Comparison of ENCODE assay signal across 11 cellular contexts in the genomic region with DNA sequence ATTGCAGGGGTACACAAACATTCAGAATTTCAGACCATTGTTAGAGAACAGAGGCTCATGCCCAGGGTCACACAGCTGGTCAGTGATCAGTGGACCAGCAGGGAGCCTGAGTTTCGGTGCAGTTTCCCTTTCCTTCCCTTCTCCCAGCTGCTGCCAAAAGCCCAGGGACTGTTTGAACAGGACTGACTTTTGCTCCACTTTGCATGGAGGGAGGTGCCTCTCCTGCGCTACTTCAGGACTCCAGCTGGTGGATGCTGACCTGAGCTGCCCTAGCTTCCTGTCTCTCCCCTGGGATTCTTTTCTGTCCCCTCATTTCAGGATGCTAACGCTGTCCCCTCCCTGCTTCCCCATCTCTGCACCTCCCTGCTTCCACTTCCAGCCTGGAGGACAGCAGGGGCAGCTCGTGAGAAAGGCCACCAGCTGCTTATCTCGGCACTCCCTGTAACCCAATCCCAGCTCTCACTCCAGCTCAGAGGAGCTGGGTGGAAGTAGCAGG. TPM values are rescaled to one million over a fixed set of nuclear protein-coding genes. Genes with fewer than 3 reads are reported as not detected.
DNase-seq lines count a peak whose midpoint lies in the region; ATAC-seq, FAIRE-seq and TF ChIP-seq lines count a peak whose summit lies in the region.
"Had no signal": no experiment of that assay in that cellular context is flagged by ENCODE, and none has a peak within 500 bp of the region (broad histone marks: within the 10 kb centered on the region; RNA-seq: fewer than 3 reads in every experiment).

No MANE protein-coding gene starts in this region.

- no peaks in the 10 kb centered on the region for H3K36me3 Mint-ChIP-seq in activated CD4-positive, alpha-beta T cell treated with anti-CD3 and anti-CD28 coated beads, Interleukin-2, amount 10 ng/mL, durations not matched to agents 24 days and 14 days (ENCODE audit: low read depth)
- H3K36me3 Mint-ChIP-seq: activated naive CD8-positive, alpha-beta T cell treated with anti-CD3 and anti-CD28 coated beads for 36 hours had no signal

- TF ChIP-seq EP300 in upper lobe of left lung (IDR thresholded peaks at IDR 0.05): no peak

- no peak overlapping the region for H3K4me3 Mint-ChIP-seq in activated CD4-positive, alpha-beta T cell treated with anti-CD3 and anti-CD28 coated beads, Interleukin-2, amount 10 ng/mL, durations not matched to agents 24 days and 14 days
- H3K4me3 Mint-ChIP-seq: activated naive CD8-positive, alpha-beta T cell treated with anti-CD3 and anti-CD28 coated beads for 36 hours; dendritic cell treated with granulocyte-macrophage colony-stimulating factor and Interleukin-4, amounts not matched to agents 40 ng/mL and 50 ng/mL, for 4 days had no signal

- 22% methylated on average over 5 of the region's 5 CpGs for WGBS in right lobe of liver (ENCODE audit: insufficient coverage, low coverage, low lambda C conversion rate, missing lambda C conversion rate)
- 14 to 30% methylated on average over 5 of the region's 5 CpGs for WGBS in upper lobe of left lung, 2 donors

- TF ChIP-seq POLR2A in right lobe of liver (IDR thresholded peaks at IDR 0.05): no peak
- no peak for TF ChIP-seq POLR2A in upper lobe of left lung (IDR thresholded peaks at IDR 0.05)
- no peak for TF ChIP-seq POLR2A in H54 (IDR thresholded peaks at IDR 0.05; ENCODE audit: low read depth, low read length)

- peak; percentile 47 for DNase-seq in activated CD4-positive, alpha-beta T cell treated with anti-CD3 and anti-CD28 coated beads, Interleukin-2, amount 10 ng/mL, durations not matched to agents 24 days and 14 days
- DNase-seq in activated CD4-positive, alpha-beta T cell treated with anti-CD3 and anti-CD28 coated beads, Interleukin-2, amount 50 U/mL, for 1 hour: no peak
- DNase-seq in dermis microvascular lymphatic vessel endothelial cell (ENCODE audit: low read depth in 2 of 2) (peak; percentile 33 to 63), right lobe of liver (peak; percentile 62 to 81 (median 72)), upper lobe of left lung (no peak), H54 (ENCODE audit: insufficient read length, low spot score) (no peak)
- DNase-seq in activated CD4-positive, alpha-beta T cell treated with anti-CD3 and anti-CD28 coated beads, Interleukin-2, amount 50 U/mL, for 4 hours: no peak
- DNase-seq: activated naive CD8-positive, alpha-beta T cell treated with anti-CD3 and anti-CD28 coated beads for 36 hours; testis had no signal

- FAIRE-seq in H54 (lab: Jason Lieb, UNC): no peak

- peak overlapping the region in 2 of 3 donors; percentile 46 to 67 for H3K27ac ChIP-seq in right lobe of liver
- no peak overlapping the region for H3K27ac ChIP-seq in upper lobe of left lung
- H3K27ac ChIP-seq: testis had no signal

- no peak for TF ChIP-seq CTCF in right lobe of liver (IDR thresholded peaks at IDR 0.05)
- TF ChIP-seq CTCF in upper lobe of left lung (IDR thresholded peaks at IDR 0.05): no peak

- no peaks in the 10 kb centered on the region for H3K36me3 ChIP-seq in right lobe of liver
- no peaks in the 10 kb centered on the region for H3K36me3 ChIP-seq in upper lobe of left lung

- H3K9me3 Mint-ChIP-seq in activated CD4-positive, alpha-beta T cell treated with anti-CD3 and anti-CD28 coated beads, Interleukin-2, amount 10 ng/mL, durations not matched to agents 24 days and 14 days: no peaks in the 10 kb centered on the region
- H3K9me3 Mint-ChIP-seq: activated naive CD8-positive, alpha-beta T cell treated with anti-CD3 and anti-CD28 coated beads for 36 hours; dendritic cell treated with granulocyte-macrophage colony-stimulating factor and Interleukin-4, amounts not matched to agents 40 ng/mL and 50 ng/mL, for 4 days had no signal

- no peaks in the 10 kb centered on the region for H3K9me3 ChIP-seq in right lobe of liver
- no peaks in the 10 kb centered on the region for H3K9me3 ChIP-seq in upper lobe of left lung
- H3K9me3 ChIP-seq: testis had no signal

- H3K4me1 ChIP-seq in right lobe of liver (peaks cover 0 to 9% (median 2%) of the 10 kb centered on the region in 4 donors), upper lobe of left lung (peaks cover 0 to 8% (median 7%) of the 10 kb centered on the region in 4 donors)
- H3K4me1 ChIP-seq: testis had no signal

- H3K27ac Mint-ChIP-seq in activated CD4-positive, alpha-beta T cell treated with anti-CD3 and anti-CD28 coated beads, Interleukin-2, amount 10 ng/mL, durations not matched to agents 24 days and 14 days: no peak overlapping the region
- H3K27ac Mint-ChIP-seq: activated naive CD8-positive, alpha-beta T cell treated with anti-CD3 and anti-CD28 coated beads for 36 hours; dendritic cell treated with granulocyte-macrophage colony-stimulating factor and Interleukin-4, amounts not matched to agents 40 ng/mL and 50 ng/mL, for 4 days had no signal

- ATAC-seq in right lobe of liver (peak; percentile 99 to 100 (median 99)), upper lobe of left lung (ENCODE audit: low FRiP score in 2 of 2) (peak; percentile 14 to 41), HG03139 (IDR thresholded peaks at IDR 0.05; ENCODE audit: unreplicated experiment) (no peak)

- H3K27me3 ChIP-seq in right lobe of liver: no peaks in the 10 kb centered on the region
- no peaks in the 10 kb centered on the region for H3K27me3 ChIP-seq in upper lobe of left lung
- H3K27me3 ChIP-seq: testis had no signal

- H3K27me3 Mint-ChIP-seq in activated CD4-positive, alpha-beta T cell treated with anti-CD3 and anti-CD28 coated beads, Interleukin-2, amount 10 ng/mL, durations not matched to agents 24 days and 14 days: peaks cover 20% of the 10 kb centered on the region

- intact Hi-C loops in activated CD4-positive, alpha-beta T cell treated with anti-CD3 and anti-CD28 coated beads, Interleukin-2, amount 10 ng/mL, durations not matched to agents 24 days and 14 days (cut with micrococcal nuclease): no loop called here
- intact Hi-C loops in right lobe of liver (cut with DNase I): no loop called here

- H3K4me3 ChIP-seq in right lobe of liver (no peak overlapping the region), upper lobe of left lung (no peak overlapping the region)
- H3K4me3 ChIP-seq: testis had no signal

- H3K4me1 Mint-ChIP-seq in activated CD4-positive, alpha-beta T cell treated with anti-CD3 and anti-CD28 coated beads, Interleukin-2, amount 10 ng/mL, durations not matched to agents 24 days and 14 days: peaks cover 2% of the 10 kb centered on the region
- H3K4me1 Mint-ChIP-seq: activated naive CD8-positive, alpha-beta T cell treated with anti-CD3 and anti-CD28 coated beads for 36 hours had no signal

RNA-seq across cellular contexts. Expression of a gene that starts 14.5 kb away (rescaled TPM):
- total RNA-seq in activated CD4-positive, alpha-beta T cell treated with anti-CD3 and anti-CD28 coated beads, Interleukin-2, amount 10 ng/mL, durations not matched to agents 24 days and 14 days: 0.19 and 0.23 TPM in 2 replicates
- total RNA-seq in dermis microvascular lymphatic vessel endothelial cell: under 0.01 and 0.13 TPM in 2 replicates
- not detected for total RNA-seq in right lobe of liver
- 1 to 10 TPM in 1 of 6 donors, under 1 TPM in 4, not detected in 1; 0.15 to 1.0 (median 0.55) TPM for total RNA-seq in upper lobe of left lung

Comparison
In these comparisons a context has a peak if more than half of its experiments do, and no peak if none do; other contexts are left out.
1. DNase-seq: peak in activated CD4-positive, alpha-beta T cell treated with anti-CD3 and anti-CD28 coated beads, Interleukin-2, amount 10 ng/mL, durations not matched to agents 24 days and 14 days (single experiment), dermis microvascular lymphatic vessel endothelial cell (2 of 2) and right lobe of liver (3 of 3); none in activated CD4-positive, alpha-beta T cell treated with anti-CD3 and anti-CD28 coated beads, Interleukin-2, amount 50 U/mL, for 1 hour (single experiment), upper lobe of left lung (0 of 2), H54 (single experiment) and activated CD4-positive, alpha-beta T cell treated with anti-CD3 and anti-CD28 coated beads, Interleukin-2, amount 50 U/mL, for 4 hours (0 of 2).
2. H3K27ac ChIP-seq: peak in right lobe of liver (2 of 3); none in upper lobe of left lung (0 of 4).